1 cellular context compared by ENCODE assay signal in genomic region chr2:187783446-187783845, GRCh38.
TF ChIP-seq lines count a peak whose summit lies in the region.

No MANE protein-coding gene starts in this region.

TF ChIP-seq in GM23338, 12 proteins besides CTCF, POLR2A, EP300 and RAD21 (continued from another document):
- no peak for TF ChIP-seq ZNF462 (CRISPR knock-in tag; IDR thresholded peaks at IDR 0.05)
